ENCODE assay signal across 8 cellular contexts in the genomic region with DNA sequence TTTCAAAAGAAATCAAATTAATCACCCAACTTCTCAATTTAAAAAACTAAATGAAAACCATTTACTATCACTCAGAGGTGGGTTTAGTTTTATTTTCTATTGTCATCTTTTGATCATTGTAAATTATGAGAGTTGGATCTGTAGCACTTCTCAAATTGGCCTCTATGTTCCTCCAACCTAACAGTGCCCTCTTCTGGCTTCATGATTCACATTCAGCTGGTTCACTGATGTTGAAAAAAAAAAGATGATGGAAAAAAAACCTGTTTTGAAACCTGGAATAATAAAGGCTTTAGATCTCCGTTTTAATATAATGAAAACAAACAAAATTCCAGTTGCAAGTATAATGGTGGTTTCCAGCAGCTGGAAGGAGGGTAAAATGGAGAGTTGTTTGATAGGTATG. TPM values are rescaled to one million over a fixed set of nuclear protein-coding genes. Genes with fewer than 3 reads are reported as not detected.
DNase-seq lines count a peak whose midpoint lies in the region; ATAC-seq lines count a peak whose summit lies in the region.

No MANE protein-coding gene starts in this region.

- DNase-seq in activated naive CD4-positive, alpha-beta T cell treated with anti-CD3 and anti-CD28 coated beads, Interleukin-2, amount 50 U/mL, for 72 hours (ENCODE audit: low spot score in 2 of 2): no peak
- DNase-seq in activated naive CD4-positive, alpha-beta T cell treated with anti-CD3 and anti-CD28 coated beads, Interleukin-2, amount 50 U/mL, for 16 hours: no peak
- DNase-seq in NCI-H446 treated with DMSO at 0.1 percent for 48 hours (lab: John Stamatoyannopoulos, UW) (peak; percentile 9), astrocyte of the hippocampus (ENCODE audit: low read depth, low spot score) (peak; percentile 59), left lobe of liver (ENCODE audit: low spot score) (no peak), NCI-H1048 (lab: John Stamatoyannopoulos, UW) (no peak)
- no peak for DNase-seq in effector CD8-positive, alpha-beta T cell (lab: John Stamatoyannopoulos, UW)

- H3K9me3 Mint-ChIP-seq in activated naive CD4-positive, alpha-beta T cell treated with anti-CD3 and anti-CD28 coated beads, Interleukin-2, amount 50 U/mL, for 72 hours: no peaks in the 10 kb centered on the region

- H3K36me3 Mint-ChIP-seq in activated naive CD4-positive, alpha-beta T cell treated with anti-CD3 and anti-CD28 coated beads, Interleukin-2, amount 50 U/mL, for 72 hours: no peaks in the 10 kb centered on the region

- peak; percentile 54 to 56 for ATAC-seq in activated naive CD4-positive, alpha-beta T cell treated with anti-CD3 and anti-CD28 coated beads, Interleukin-2, amount 50 U/mL, for 72 hours
- ATAC-seq in HG02870 (IDR thresholded peaks at IDR 0.05; ENCODE audit: unreplicated experiment): peak; percentile 48
- ATAC-seq in left lobe of liver: peak; percentile 77

- H3K27ac Mint-ChIP-seq in activated naive CD4-positive, alpha-beta T cell treated with anti-CD3 and anti-CD28 coated beads, Interleukin-2, amount 50 U/mL, for 72 hours: no peak overlapping the region

RNA-seq across cellular contexts. Expression of a gene that starts 2.4 kb away (rescaled TPM):
- total RNA-seq in activated naive CD4-positive, alpha-beta T cell treated with anti-CD3 and anti-CD28 coated beads, Interleukin-2, amount 50 U/mL, for 72 hours: 10 to 100 TPM; 52.3 to 63.6 TPM
- 3.9 TPM for total RNA-seq in left lobe of liver

Comparison
In these comparisons a context has a peak if more than half of its experiments do, and no peak if none do; other contexts are left out.
1. DNase-seq: peak in NCI-H446 treated with DMSO at 0.1 percent for 48 hours (single experiment) and astrocyte of the hippocampus (single experiment); none in activated naive CD4-positive, alpha-beta T cell treated with anti-CD3 and anti-CD28 coated beads, Interleukin-2, amount 50 U/mL, for 72 hours (0 of 2), activated naive CD4-positive, alpha-beta T cell treated with anti-CD3 and anti-CD28 coated beads, Interleukin-2, amount 50 U/mL, for 16 hours (single experiment), left lobe of liver (single experiment), effector CD8-positive, alpha-beta T cell (single experiment) and NCI-H1048 (single experiment).
2. RNA of a gene that starts 2.4 kb away (total RNA-seq): 52.3 to 63.6 TPM in activated naive CD4-positive, alpha-beta T cell treated with anti-CD3 and anti-CD28 coated beads, Interleukin-2, amount 50 U/mL, for 72 hours; 3.9 TPM in left lobe of liver (single experiment); every median in the first group is over 10 times any median in the second.
3. Peak in every context shown above with its lines, with median percentiles within 50 percentile points of each other: ATAC-seq.